22 cellular contexts compared by ENCODE assay signal in genomic region chr16:51937771-51938170, GRCh38.
DNase-seq lines count a peak whose midpoint lies in the region; ATAC-seq lines count a peak whose summit lies in the region.
"Had no signal": no experiment of that assay in that cellular context is flagged by ENCODE, and none has a peak within 500 bp of the region (broad histone marks: within the 10 kb centered on the region; RNA-seq: fewer than 3 reads in every experiment).

No MANE protein-coding gene starts in this region.

- peak; percentile 5 for DNase-seq in M059J (ENCODE audit: low read depth)
- DNase-seq in brain pericyte (ENCODE audit: low read depth, low spot score): peak; percentile 31
- peak; percentile 57 for DNase-seq in myocyte (ENCODE audit: low read depth)
- DNase-seq in DMS53 treated with DMSO at 0.1 percent for 48 hours (lab: John Stamatoyannopoulos, UW; ENCODE audit: unreplicated experiment): no peak
- no peak for DNase-seq in occipital lobe (lab: John Stamatoyannopoulos, UW)
- DNase-seq in NCI-H187 (lab: John Stamatoyannopoulos, UW): no peak
- DNase-seq: Caco-2; CD8-positive, alpha-beta T cell; DMS 273 treated with DMSO at 0.1 percent for 48 hours; DMS79 treated with DMSO at 0.1 percent for 48 hours; GM23248; HFFc6; KG1; NCI-H1092 treated with DMSO at 0.1 percent for 48 hours; NCI-H1436 treated with DMSO at 0.1 percent for 48 hours; NCI-H1930; NCI-H2107; NCI-H446 treated with DMSO at 0.1 percent for 48 hours; NCI-H526 treated with DMSO at 0.1 percent for 48 hours; SHP77; T-helper 1 cell had no signal

- ATAC-seq in GM21447 (IDR thresholded peaks at IDR 0.05; ENCODE audit: unreplicated experiment): no peak
- ATAC-seq: CD8-positive, alpha-beta T cell had no signal

Comparison
In these comparisons a context has a peak if more than half of its experiments do, and no peak if none do; other contexts are left out.
1. DNase-seq: peak in M059J (single experiment), brain pericyte (single experiment) and myocyte (single experiment); none in DMS53 treated with DMSO at 0.1 percent for 48 hours (single experiment), occipital lobe (single experiment) and NCI-H187 (0 of 2).